8 cellular contexts compared by ENCODE assay signal in genomic region chr11:14075118-14075601, GRCh38.
DNase-seq lines count a peak whose midpoint lies in the region; ATAC-seq and TF ChIP-seq lines count a peak whose summit lies in the region.

No MANE protein-coding gene starts in this region.

- no peaks in the 10 kb centered on the region for H3K9me3 Mint-ChIP-seq in central memory CD8-positive, alpha-beta T cell

- peak overlapping the region; percentile 31 for H3K4me3 Mint-ChIP-seq in central memory CD8-positive, alpha-beta T cell

- peak; percentile 98 for ATAC-seq in central memory CD8-positive, alpha-beta T cell (replicated peaks; ENCODE audit: extremely low read depth, poor library complexity, severe bottlenecking)
- ATAC-seq in GM18502 (IDR thresholded peaks at IDR 0.05; ENCODE audit: poor library complexity, unreplicated experiment) (no peak), GM18505 (IDR thresholded peaks at IDR 0.05; ENCODE audit: unreplicated experiment) (no peak), HG03469 (IDR thresholded peaks at IDR 0.05; ENCODE audit: unreplicated experiment) (no peak), HG03520 (IDR thresholded peaks at IDR 0.05; ENCODE audit: unreplicated experiment) (no peak)

- no peak overlapping the region for H3K27ac Mint-ChIP-seq in central memory CD8-positive, alpha-beta T cell (ENCODE audit: low read depth)

- peak; percentile 17 for DNase-seq in HCEC 1CT
- DNase-seq in activated CD4-positive, alpha-beta T cell treated with anti-CD3 and anti-CD28 coated beads for 48 hours, result peak; percentile 75
- DNase-seq in central memory CD8-positive, alpha-beta T cell (ENCODE audit: low spot score in 2 of 2), result no peak
- DNase-seq in stimulated activated CD4-positive, alpha-beta T cell treated with anti-CD3 and anti-CD28 coated beads, Interleukin-4, amount 100 ng/mL, for 4 hours, result peak; percentile 24 to 59

- no peaks in the 10 kb centered on the region for H3K36me3 Mint-ChIP-seq in central memory CD8-positive, alpha-beta T cell (ENCODE audit: insufficient read depth)

- TF ChIP-seq POLR2A in GM18505 (IDR thresholded peaks at IDR 0.05; ENCODE audit: borderline replicate concordance, extremely low read depth, insufficient read depth, insufficient read length), result no peak

- H3K27me3 Mint-ChIP-seq in central memory CD8-positive, alpha-beta T cell, result peaks cover 43% of the 10 kb centered on the region

- H3K4me1 Mint-ChIP-seq in central memory CD8-positive, alpha-beta T cell, result peaks cover 12% of the 10 kb centered on the region

Comparison
In these comparisons a context has a peak if more than half of its experiments do, and no peak if none do; other contexts are left out.
1. DNase-seq: peak in HCEC 1CT (single experiment), activated CD4-positive, alpha-beta T cell treated with anti-CD3 and anti-CD28 coated beads for 48 hours (single experiment) and stimulated activated CD4-positive, alpha-beta T cell treated with anti-CD3 and anti-CD28 coated beads, Interleukin-4, amount 100 ng/mL, for 4 hours (2 of 2); none in central memory CD8-positive, alpha-beta T cell (0 of 2).